2 cellular contexts compared by ENCODE assay signal in the genomic region with DNA sequence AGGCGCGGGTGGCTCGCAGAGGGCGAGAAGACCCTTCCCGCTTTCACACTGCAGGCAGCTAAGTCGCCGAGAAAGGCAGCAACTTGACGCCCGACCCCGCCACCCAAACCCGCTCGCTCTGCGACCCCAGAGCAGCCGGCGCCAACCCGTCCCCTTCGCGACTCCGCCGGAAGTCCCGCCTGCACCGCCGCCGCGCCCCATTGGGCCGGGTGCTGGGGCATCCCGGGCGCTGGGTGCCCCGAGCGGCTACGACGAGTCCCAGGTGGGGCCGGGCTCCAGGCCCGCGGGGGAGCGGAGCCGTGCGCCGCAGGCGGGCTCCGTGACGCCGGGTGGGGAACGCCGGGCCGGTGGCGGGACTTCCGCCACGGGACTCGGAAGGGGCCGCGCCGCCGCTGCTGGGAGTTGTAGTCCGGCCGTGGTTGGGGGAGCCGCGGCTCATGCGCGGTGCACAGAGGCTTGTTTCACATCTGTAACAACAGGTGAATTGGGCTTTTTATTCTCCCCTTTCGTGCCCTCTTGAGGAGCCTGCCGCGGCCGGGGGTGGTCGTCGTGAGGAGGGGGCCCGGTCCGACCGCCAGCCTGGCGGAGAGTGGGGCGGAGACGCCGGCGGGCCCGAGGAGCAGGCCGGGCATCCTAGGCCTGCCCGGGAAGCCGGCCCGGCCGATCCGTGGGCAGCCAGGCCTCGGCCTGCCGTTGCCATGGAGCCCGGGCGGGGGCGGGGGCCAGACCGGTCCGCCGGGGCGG.
TF ChIP-seq lines count a peak whose summit lies in the region.

TSS of gene DHX30 (plus strand) at position 405 of the 744 bp plus-strand sequence. CDS start 7,546 bp downstream, outside the sequence.

TF ChIP-seq in IMR-90, 13 proteins besides CTCF, POLR2A, EP300 and RAD21:
- TF ChIP-seq MXI1 (IDR thresholded peaks at IDR 0.05; ENCODE audit: borderline replicate concordance, low read depth, low read length) = peak; percentile 57; the same call in 1 of the 2 replicates
- no peak for TF ChIP-seq SMC3 (IDR thresholded peaks at IDR 0.05; ENCODE audit: low read depth, low read length)
- TF ChIP-seq MAFK (IDR thresholded peaks at IDR 0.05; ENCODE audit: low read depth, low read length) = no peak
- no peak for TF ChIP-seq NFE2L2 (IDR thresholded peaks at IDR 0.05; ENCODE audit: low read depth, low read length)
- peak; percentile 35; the same call in 1 of the 2 replicates for TF ChIP-seq MAZ (IDR thresholded peaks at IDR 0.05; ENCODE audit: borderline replicate concordance, low read depth, low read length)
- TF ChIP-seq USF2 (IDR thresholded peaks at IDR 0.05; ENCODE audit: low read depth, low read length) = peak; percentile 54; the same call in 1 of the 2 replicates

TF ChIP-seq in neural cell, 6 proteins besides CTCF, POLR2A, EP300 and RAD21:
- TF ChIP-seq SMC3 (conservative IDR thresholded peaks at IDR 0.05; ENCODE audit: poor library complexity) (no peak), MXI1 (conservative IDR thresholded peaks at IDR 0.05; ENCODE audit: poor library complexity, severe bottlenecking) (peak; percentile 83), EZH2 (IDR thresholded peaks at IDR 0.05; ENCODE audit: borderline replicate concordance, insufficient read depth, low read length, poor library complexity, severe bottlenecking) (no peak), TAF1 (IDR thresholded peaks at IDR 0.05; ENCODE audit: low read depth) (peak; percentile 57), REST (IDR thresholded peaks at IDR 0.05; ENCODE audit: borderline replicate concordance) (peak; percentile 55), POLR2AphosphoS5 (IDR thresholded peaks at IDR 0.05) (peak; percentile 82)
